Comparison of ENCODE assay signal across 3 cellular contexts in the genomic region with DNA sequence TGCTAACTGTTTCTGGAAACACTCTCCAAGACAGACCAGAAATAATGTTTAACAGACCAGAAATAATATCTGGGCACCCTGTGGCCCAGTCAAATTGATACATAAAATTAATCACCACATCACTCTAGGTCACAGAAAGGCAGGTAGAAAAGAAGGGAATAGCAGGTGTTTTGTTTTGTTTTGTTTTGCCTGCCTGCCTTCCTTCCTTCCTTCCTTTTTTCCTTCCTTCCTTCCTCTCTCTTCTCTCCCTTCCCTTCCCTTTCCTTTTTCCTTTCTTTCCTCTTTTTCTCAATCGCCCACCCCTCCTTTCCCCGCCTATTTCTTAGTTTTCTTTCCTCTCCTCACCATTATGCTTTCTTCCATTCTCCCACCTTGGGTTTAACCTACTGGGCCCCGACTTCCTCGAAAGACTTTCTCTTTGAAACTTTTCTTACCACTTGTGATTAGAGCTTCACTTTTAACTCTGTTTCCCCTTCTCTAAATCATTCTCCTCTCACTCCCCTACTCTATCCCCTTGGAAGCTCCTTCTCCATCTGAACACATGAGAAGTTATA.
TF ChIP-seq lines count a peak whose summit lies in the region.

No MANE protein-coding gene starts in this region.

TF ChIP-seq in SK-N-SH treated with all-trans-retinoic acid at 6 μM for 48 hours, 23 proteins besides CTCF, POLR2A, EP300 and RAD21 (continued from another document and continues in another):
- TF ChIP-seq ZFP3 (CRISPR knock-in tag; IDR thresholded peaks at IDR 0.05) = no peak
- no peak for TF ChIP-seq GLIS3 (CRISPR knock-in tag; IDR thresholded peaks at IDR 0.05)
- no peak for TF ChIP-seq TOX (CRISPR knock-in tag; IDR thresholded peaks at IDR 0.05; ENCODE audit: borderline replicate concordance)
- no peak for TF ChIP-seq ARNTL (CRISPR knock-in tag; IDR thresholded peaks at IDR 0.05; ENCODE audit: borderline replicate concordance, low read depth)
- no peak for TF ChIP-seq TCF4 (CRISPR knock-in tag; IDR thresholded peaks at IDR 0.05; ENCODE audit: borderline replicate concordance)
- TF ChIP-seq, protein P1, sequence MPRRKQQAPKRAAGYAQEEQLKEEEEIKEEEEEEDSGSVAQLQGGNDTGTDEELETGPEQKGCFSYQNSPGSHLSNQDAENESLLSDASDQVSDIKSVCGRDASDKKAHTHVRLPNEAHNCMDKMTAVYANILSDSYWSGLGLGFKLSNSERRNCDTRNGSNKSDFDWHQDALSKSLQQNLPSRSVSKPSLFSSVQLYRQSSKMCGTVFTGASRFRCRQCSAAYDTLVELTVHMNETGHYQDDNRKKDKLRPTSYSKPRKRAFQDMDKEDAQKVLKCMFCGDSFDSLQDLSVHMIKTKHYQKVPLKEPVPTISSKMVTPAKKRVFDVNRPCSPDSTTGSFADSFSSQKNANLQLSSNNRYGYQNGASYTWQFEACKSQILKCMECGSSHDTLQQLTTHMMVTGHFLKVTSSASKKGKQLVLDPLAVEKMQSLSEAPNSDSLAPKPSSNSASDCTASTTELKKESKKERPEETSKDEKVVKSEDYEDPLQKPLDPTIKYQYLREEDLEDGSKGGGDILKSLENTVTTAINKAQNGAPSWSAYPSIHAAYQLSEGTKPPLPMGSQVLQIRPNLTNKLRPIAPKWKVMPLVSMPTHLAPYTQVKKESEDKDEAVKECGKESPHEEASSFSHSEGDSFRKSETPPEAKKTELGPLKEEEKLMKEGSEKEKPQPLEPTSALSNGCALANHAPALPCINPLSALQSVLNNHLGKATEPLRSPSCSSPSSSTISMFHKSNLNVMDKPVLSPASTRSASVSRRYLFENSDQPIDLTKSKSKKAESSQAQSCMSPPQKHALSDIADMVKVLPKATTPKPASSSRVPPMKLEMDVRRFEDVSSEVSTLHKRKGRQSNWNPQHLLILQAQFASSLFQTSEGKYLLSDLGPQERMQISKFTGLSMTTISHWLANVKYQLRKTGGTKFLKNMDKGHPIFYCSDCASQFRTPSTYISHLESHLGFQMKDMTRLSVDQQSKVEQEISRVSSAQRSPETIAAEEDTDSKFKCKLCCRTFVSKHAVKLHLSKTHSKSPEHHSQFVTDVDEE (CRISPR knock-in tag; IDR thresholded peaks at IDR 0.05) = no peak
- TF ChIP-seq ZNF8 (CRISPR knock-in tag; IDR thresholded peaks at IDR 0.05) = no peak
- TF ChIP-seq CSDC2 (CRISPR knock-in tag; IDR thresholded peaks at IDR 0.05) = no peak
- TF ChIP-seq ZFP30 (CRISPR knock-in tag; IDR thresholded peaks at IDR 0.05) = no peak
- TF ChIP-seq, protein P2, sequence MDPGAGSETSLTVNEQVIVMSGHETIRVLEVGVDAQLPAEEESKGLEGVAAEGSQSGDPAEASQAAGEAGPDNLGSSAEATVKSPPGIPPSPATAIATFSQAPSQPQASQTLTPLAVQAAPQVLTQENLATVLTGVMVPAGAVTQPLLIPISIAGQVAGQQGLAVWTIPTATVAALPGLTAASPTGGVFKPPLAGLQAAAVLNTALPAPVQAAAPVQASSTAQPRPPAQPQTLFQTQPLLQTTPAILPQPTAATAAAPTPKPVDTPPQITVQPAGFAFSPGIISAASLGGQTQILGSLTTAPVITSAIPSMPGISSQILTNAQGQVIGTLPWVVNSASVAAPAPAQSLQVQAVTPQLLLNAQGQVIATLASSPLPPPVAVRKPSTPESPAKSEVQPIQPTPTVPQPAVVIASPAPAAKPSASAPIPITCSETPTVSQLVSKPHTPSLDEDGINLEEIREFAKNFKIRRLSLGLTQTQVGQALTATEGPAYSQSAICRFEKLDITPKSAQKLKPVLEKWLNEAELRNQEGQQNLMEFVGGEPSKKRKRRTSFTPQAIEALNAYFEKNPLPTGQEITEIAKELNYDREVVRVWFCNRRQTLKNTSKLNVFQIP (CRISPR knock-in tag; IDR thresholded peaks at IDR 0.05; ENCODE audit: borderline replicate concordance, low read depth) = no peak
- TF ChIP-seq, protein P3, sequence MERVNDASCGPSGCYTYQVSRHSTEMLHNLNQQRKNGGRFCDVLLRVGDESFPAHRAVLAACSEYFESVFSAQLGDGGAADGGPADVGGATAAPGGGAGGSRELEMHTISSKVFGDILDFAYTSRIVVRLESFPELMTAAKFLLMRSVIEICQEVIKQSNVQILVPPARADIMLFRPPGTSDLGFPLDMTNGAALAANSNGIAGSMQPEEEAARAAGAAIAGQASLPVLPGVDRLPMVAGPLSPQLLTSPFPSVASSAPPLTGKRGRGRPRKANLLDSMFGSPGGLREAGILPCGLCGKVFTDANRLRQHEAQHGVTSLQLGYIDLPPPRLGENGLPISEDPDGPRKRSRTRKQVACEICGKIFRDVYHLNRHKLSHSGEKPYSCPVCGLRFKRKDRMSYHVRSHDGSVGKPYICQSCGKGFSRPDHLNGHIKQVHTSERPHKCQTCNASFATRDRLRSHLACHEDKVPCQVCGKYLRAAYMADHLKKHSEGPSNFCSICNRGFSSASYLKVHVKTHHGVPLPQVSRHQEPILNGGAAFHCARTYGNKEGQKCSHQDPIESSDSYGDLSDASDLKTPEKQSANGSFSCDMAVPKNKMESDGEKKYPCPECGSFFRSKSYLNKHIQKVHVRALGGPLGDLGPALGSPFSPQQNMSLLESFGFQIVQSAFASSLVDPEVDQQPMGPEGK (CRISPR knock-in tag; IDR thresholded peaks at IDR 0.05; ENCODE audit: borderline replicate concordance) = no peak

TF ChIP-seq in SK-N-SH, 30 proteins besides CTCF, POLR2A, EP300 and RAD21 (continued from another document and continues in another):
- TF ChIP-seq, protein P4, sequence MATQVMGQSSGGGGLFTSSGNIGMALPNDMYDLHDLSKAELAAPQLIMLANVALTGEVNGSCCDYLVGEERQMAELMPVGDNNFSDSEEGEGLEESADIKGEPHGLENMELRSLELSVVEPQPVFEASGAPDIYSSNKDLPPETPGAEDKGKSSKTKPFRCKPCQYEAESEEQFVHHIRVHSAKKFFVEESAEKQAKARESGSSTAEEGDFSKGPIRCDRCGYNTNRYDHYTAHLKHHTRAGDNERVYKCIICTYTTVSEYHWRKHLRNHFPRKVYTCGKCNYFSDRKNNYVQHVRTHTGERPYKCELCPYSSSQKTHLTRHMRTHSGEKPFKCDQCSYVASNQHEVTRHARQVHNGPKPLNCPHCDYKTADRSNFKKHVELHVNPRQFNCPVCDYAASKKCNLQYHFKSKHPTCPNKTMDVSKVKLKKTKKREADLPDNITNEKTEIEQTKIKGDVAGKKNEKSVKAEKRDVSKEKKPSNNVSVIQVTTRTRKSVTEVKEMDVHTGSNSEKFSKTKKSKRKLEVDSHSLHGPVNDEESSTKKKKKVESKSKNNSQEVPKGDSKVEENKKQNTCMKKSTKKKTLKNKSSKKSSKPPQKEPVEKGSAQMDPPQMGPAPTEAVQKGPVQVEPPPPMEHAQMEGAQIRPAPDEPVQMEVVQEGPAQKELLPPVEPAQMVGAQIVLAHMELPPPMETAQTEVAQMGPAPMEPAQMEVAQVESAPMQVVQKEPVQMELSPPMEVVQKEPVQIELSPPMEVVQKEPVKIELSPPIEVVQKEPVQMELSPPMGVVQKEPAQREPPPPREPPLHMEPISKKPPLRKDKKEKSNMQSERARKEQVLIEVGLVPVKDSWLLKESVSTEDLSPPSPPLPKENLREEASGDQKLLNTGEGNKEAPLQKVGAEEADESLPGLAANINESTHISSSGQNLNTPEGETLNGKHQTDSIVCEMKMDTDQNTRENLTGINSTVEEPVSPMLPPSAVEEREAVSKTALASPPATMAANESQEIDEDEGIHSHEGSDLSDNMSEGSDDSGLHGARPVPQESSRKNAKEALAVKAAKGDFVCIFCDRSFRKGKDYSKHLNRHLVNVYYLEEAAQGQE (IDR thresholded peaks at IDR 0.05; ENCODE audit: low read depth, low read length) = no peak
- TF ChIP-seq TCF12 (IDR thresholded peaks at IDR 0.05) = no peak
- no peak for TF ChIP-seq FOXJ3 (CRISPR knock-in tag; IDR thresholded peaks at IDR 0.05)
- TF ChIP-seq, protein P5, sequence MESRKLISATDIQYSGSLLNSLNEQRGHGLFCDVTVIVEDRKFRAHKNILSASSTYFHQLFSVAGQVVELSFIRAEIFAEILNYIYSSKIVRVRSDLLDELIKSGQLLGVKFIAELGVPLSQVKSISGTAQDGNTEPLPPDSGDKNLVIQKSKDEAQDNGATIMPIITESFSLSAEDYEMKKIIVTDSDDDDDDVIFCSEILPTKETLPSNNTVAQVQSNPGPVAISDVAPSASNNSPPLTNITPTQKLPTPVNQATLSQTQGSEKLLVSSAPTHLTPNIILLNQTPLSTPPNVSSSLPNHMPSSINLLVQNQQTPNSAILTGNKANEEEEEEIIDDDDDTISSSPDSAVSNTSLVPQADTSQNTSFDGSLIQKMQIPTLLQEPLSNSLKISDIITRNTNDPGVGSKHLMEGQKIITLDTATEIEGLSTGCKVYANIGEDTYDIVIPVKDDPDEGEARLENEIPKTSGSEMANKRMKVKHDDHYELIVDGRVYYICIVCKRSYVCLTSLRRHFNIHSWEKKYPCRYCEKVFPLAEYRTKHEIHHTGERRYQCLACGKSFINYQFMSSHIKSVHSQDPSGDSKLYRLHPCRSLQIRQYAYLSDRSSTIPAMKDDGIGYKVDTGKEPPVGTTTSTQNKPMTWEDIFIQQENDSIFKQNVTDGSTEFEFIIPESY (IDR thresholded peaks at IDR 0.05; ENCODE audit: borderline replicate concordance, low read depth) = no peak
- TF ChIP-seq MXI1 (IDR thresholded peaks at IDR 0.05; ENCODE audit: low read depth, low read length) = no peak
- no peak for TF ChIP-seq ELF1 (IDR thresholded peaks at IDR 0.05)
- no peak for TF ChIP-seq CHD2 (IDR thresholded peaks at IDR 0.05; ENCODE audit: low read length, partially characterized antibody)
- TF ChIP-seq EZH2phosphoT487 (IDR thresholded peaks at IDR 0.05; ENCODE audit: borderline replicate concordance, low read depth) = no peak
- TF ChIP-seq, protein P6, sequence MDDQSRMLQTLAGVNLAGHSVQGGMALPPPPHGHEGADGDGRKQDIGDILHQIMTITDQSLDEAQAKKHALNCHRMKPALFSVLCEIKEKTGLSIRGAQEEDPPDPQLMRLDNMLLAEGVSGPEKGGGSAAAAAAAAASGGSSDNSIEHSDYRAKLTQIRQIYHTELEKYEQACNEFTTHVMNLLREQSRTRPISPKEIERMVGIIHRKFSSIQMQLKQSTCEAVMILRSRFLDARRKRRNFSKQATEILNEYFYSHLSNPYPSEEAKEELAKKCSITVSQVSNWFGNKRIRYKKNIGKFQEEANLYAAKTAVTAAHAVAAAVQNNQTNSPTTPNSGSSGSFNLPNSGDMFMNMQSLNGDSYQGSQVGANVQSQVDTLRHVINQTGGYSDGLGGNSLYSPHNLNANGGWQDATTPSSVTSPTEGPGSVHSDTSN (IDR thresholded peaks at IDR 0.05) = no peak
- TF ChIP-seq POLR2AphosphoS5 (IDR thresholded peaks at IDR 0.05; ENCODE audit: low read depth, low read length) = no peak
- no peak for TF ChIP-seq RXRA (IDR thresholded peaks at IDR 0.05; ENCODE audit: borderline replicate concordance, low read depth)
- no peak for TF ChIP-seq GATA2 (CRISPR knock-in tag; IDR thresholded peaks at IDR 0.05)
- no peak for TF ChIP-seq MEF2A (IDR thresholded peaks at IDR 0.05; ENCODE audit: borderline replicate concordance, low read depth)

TF ChIP-seq in HEK293, 187 proteins besides CTCF, POLR2A, EP300 and RAD21 (continued from another document):
- TF ChIP-seq, protein P7, sequence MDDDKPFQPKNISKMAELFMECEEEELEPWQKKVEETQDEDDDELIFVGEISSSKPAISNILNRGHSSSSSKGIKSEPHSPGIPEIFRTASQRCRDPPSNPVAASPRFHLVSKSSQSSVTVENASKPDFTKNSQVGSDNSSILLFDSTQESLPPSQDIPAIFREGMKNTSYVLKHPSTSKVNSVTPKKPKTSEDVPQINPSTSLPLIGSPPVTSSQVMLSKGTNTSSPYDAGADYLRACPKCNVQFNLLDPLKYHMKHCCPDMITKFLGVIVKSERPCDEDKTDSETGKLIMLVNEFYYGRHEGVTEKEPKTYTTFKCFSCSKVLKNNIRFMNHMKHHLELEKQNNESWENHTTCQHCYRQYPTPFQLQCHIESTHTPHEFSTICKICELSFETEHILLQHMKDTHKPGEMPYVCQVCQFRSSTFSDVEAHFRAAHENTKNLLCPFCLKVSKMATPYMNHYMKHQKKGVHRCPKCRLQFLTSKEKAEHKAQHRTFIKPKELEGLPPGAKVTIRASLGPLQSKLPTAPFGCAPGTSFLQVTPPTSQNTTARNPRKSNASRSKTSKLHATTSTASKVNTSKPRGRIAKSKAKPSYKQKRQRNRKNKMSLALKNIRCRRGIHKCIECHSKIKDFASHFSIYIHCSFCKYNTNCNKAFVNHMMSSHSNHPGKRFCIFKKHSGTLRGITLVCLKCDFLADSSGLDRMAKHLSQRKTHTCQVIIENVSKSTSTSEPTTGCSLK (tag by site-specific recombination; IDR thresholded peaks at IDR 0.05) = no peak
